ENCODE assay signal across 25 cellular contexts in genomic region chr7:115838829-115839228, GRCh38.
DNase-seq lines count a peak whose midpoint lies in the region; ATAC-seq, FAIRE-seq and TF ChIP-seq lines count a peak whose summit lies in the region.
"Had no signal": no experiment of that assay in that cellular context is flagged by ENCODE, and none has a peak within 500 bp of the region (broad histone marks: within the 10 kb centered on the region; RNA-seq: fewer than 3 reads in every experiment).

No MANE protein-coding gene starts in this region.

- FAIRE-seq in H1 (lab: Jason Lieb, UNC), result no peak

- in situ Hi-C loops in IMR-90 (cut with MboI; ENCODE audit: low sequenced_read_pairs), result no loop called here

- no peak overlapping the region for H3K27ac Mint-ChIP-seq in CD4-positive, alpha-beta memory T cell
- H3K27ac Mint-ChIP-seq: activated T-cell treated with anti-CD3 and anti-CD28 coated beads, Interleukin-2, amount 50 U/mL, for 24 hours; effector memory CD8-positive, alpha-beta T cell; stimulated activated memory B cell treated with anti-CD40 and anti-IgM and Interleukin-4, amounts not matched to agents 10 μg/mL and 1 μg/mL and 100 μg/mL, for 72 hours; T-helper 1 cell treated with Interleukin-12 subunit alpha and Interleukin-12 subunit beta and Interleukin-4 antibody, amounts not matched to agents 30 μg/mL and 1 μg/mL, for 36 hours had no signal

- POLR2A ChIA-PET in IMR-90 (lab: Charles Lee; ENCODE audit: unreplicated experiment), result no interaction called here
- POLR2A ChIA-PET in H1 (lab: Charles Lee; ENCODE audit: partially characterized antibody), result no interaction called here
- POLR2A ChIA-PET in CD4-positive, alpha-beta memory T cell (lab: Charles Lee; ENCODE audit: partially characterized antibody), result no interaction called here

- H3K56ac ChIP-seq in IMR-90 (ENCODE audit: extremely low read depth, insufficient read depth, low read length), result no peak overlapping the region
- no peak overlapping the region for H3K56ac ChIP-seq in H1 (replicated peaks; ENCODE audit: insufficient read length, low read depth, low read length)

- H3K14ac ChIP-seq in IMR-90 (replicated peaks; ENCODE audit: low read depth, low read length) (0 out of 2 replicates have a peak overlapping the region, but pooled peaks have one; percentile 4), H1 (ENCODE audit: insufficient read length) (no peak overlapping the region), mesenchymal stem cell (ENCODE audit: low read length in 2 of 2) (no peak overlapping the region)

- H2BK12ac ChIP-seq in H1 (ENCODE audit: low read depth, low read length), result no peak overlapping the region
- no peak overlapping the region for H2BK12ac ChIP-seq in mesenchymal stem cell (ENCODE audit: low read length in 2 of 2)

- H3K27me3 ChIP-seq in IMR-90 (ENCODE audit: control insufficient read depth, insufficient read depth, low read length) (no peaks in the 10 kb centered on the region), H1 (replicated peaks in 1 of 4; ENCODE audit: control insufficient read depth in 3 of 4, extremely low read depth in 1 of 4, insufficient read depth in 3 of 4, low read length in 3 of 4) (no peaks in the 10 kb centered on the region), mesenchymal stem cell (ENCODE audit: control insufficient read depth in 1 of 2, insufficient read depth in 1 of 2, low read length in 2 of 2) (no peaks in the 10 kb centered on the region), spleen (replicated peaks in 1 of 7) (peaks cover 0 to 2% (median 0%) of the 10 kb centered on the region in 7 donors)
- H3K27me3 ChIP-seq in CD4-positive, alpha-beta memory T cell (ENCODE audit: insufficient read depth, low read length), result no peaks in the 10 kb centered on the region
- H3K27me3 ChIP-seq: colonic mucosa, esophagus muscularis mucosa, heart left ventricle, Peyer's patch, suprapubic skin had no signal

- H3K79me1 ChIP-seq in IMR-90 (ENCODE audit: low read depth in 1 of 2, low read length in 2 of 2) (no peaks in the 10 kb centered on the region), H1 (ENCODE audit: low read depth, low read length) (no peaks in the 10 kb centered on the region), mesenchymal stem cell (replicated peaks; ENCODE audit: low read length, poor library complexity, severe bottlenecking) (no peaks in the 10 kb centered on the region)

- H3K23me2 ChIP-seq in H1 (ENCODE audit: low read depth, low read length), result no peaks in the 10 kb centered on the region

- H2BK120ac ChIP-seq in IMR-90 (ENCODE audit: low read depth, low read length) (no peak overlapping the region), H1 (replicated peaks; ENCODE audit: low read depth, low read length) (no peak overlapping the region), mesenchymal stem cell (ENCODE audit: low read depth, low read length) (no peak overlapping the region)

- H4K91ac ChIP-seq in IMR-90 (ENCODE audit: insufficient read depth, low read depth, low read length), result peak overlapping the region; percentile 6; the same call in 1 of the 2 replicates
- H4K91ac ChIP-seq in H1 (replicated peaks; ENCODE audit: insufficient read length, low read length), result no peak overlapping the region
- no peak overlapping the region for H4K91ac ChIP-seq in mesenchymal stem cell (ENCODE audit: low read length)

- ATAC-seq in IMR-90 (ENCODE audit: low read depth), result no peak
- no peak for ATAC-seq in activated T-cell treated with anti-CD3 and anti-CD28 coated beads, Interleukin-2, amount 50 U/mL, for 4 hours
- ATAC-seq: effector memory CD8-positive, alpha-beta T cell; heart left ventricle; left colon; stimulated activated memory B cell treated with anti-CD40 and anti-IgM and Interleukin-4, amounts not matched to agents 10 μg/mL and 1 μg/mL and 100 μg/mL, for 72 hours had no signal

- H3K18ac ChIP-seq in IMR-90 (ENCODE audit: low read depth, low read length) (no peak overlapping the region), H1 (ENCODE audit: extremely low read depth, low read length) (no peak overlapping the region), mesenchymal stem cell (ENCODE audit: low read depth in 1 of 2, low read length in 2 of 2) (no peak overlapping the region)

- no peak overlapping the region for H2BK5ac ChIP-seq in IMR-90 (ENCODE audit: low read depth, low read length, poor library complexity, severe bottlenecking)
- no peak overlapping the region for H2BK5ac ChIP-seq in H1 (ENCODE audit: low read depth, low read length)
- H2BK5ac ChIP-seq in mesenchymal stem cell (ENCODE audit: low read depth, low read length, poor library complexity, severe bottlenecking), result no peak overlapping the region

- H2AFZ ChIP-seq in IMR-90 (replicated peaks; ENCODE audit: low read length, poor library complexity) (no peak overlapping the region), H1 (ENCODE audit: low read length) (peak overlapping the region; percentile 40; the same call in 1 of the 2 replicates), mesenchymal stem cell (ENCODE audit: low read depth, low read length) (no peak overlapping the region)

- no peak overlapping the region for H2AK9ac ChIP-seq in IMR-90 (replicated peaks; ENCODE audit: low read depth, low read length, poor library complexity)

- dilution Hi-C loops in IMR-90 (cut with HindIII; ENCODE audit: low sequenced_read_pairs, unreplicated experiment), result no loop called here

- CTCF ChIA-PET in IMR-90 (lab: Yijun Ruan, JAX) (interaction anchor here (0.5 kb wide), 1 partner anchor 647 kb away, joined by 7 read pairs; no protein-coding TSS in a partner anchor), H1 (lab: Charles Lee; ENCODE audit: partially characterized antibody) (no interaction called here)
- CTCF ChIA-PET in CD4-positive, alpha-beta memory T cell (lab: Charles Lee; ENCODE audit: partially characterized antibody), result no interaction called here

- no peaks in the 10 kb centered on the region for H3K79me2 ChIP-seq in H1 (ENCODE audit: control insufficient read depth in 1 of 2, insufficient read depth in 2 of 2, low read length in 2 of 2)

- H3K4me3 ChIP-seq in IMR-90 (ENCODE audit: insufficient read depth, low read depth, low read length) (no peak overlapping the region), H1 (ENCODE audit: extremely low read depth in 1 of 4, insufficient read depth in 2 of 4, low read depth in 3 of 4, low read length in 4 of 4) (no peak overlapping the region), mesenchymal stem cell (ENCODE audit: insufficient read depth in 1 of 2, low read depth in 1 of 2, low read length in 2 of 2) (no peak overlapping the region), spleen (no peak overlapping the region)
- H3K4me3 ChIP-seq in CD4-positive, alpha-beta memory T cell (ENCODE audit: low read length in 2 of 2), result no peak overlapping the region
- H3K4me3 ChIP-seq: colonic mucosa, esophagus muscularis mucosa, heart left ventricle, Peyer's patch, suprapubic skin had no signal

- TF ChIP-seq RAD21 in IMR-90 (IDR thresholded peaks at IDR 0.05; ENCODE audit: low read length), result no peak
- TF ChIP-seq RAD21 in H1 (IDR thresholded peaks at IDR 0.05 in 1 of 2, conservative IDR thresholded peaks at IDR 0.05 in 1 of 2; ENCODE audit: low read depth in 2 of 2, low read length in 2 of 2), result no peak

- H3K27ac ChIP-seq in IMR-90 (ENCODE audit: insufficient read depth, low read length) (no peak overlapping the region), H1 (ENCODE audit: low read depth, low read length) (no peak overlapping the region), mesenchymal stem cell (ENCODE audit: low read length, poor library complexity, severe bottlenecking) (no peak overlapping the region), spleen (no peak overlapping the region)
- no peak overlapping the region for H3K27ac ChIP-seq in CD4-positive, alpha-beta memory T cell (ENCODE audit: low read depth, low read length)
- H3K27ac ChIP-seq: C4-2B, colonic mucosa, esophagus muscularis mucosa, heart left ventricle, Peyer's patch, suprapubic skin had no signal

- H3K4ac ChIP-seq in IMR-90 (ENCODE audit: low read depth, low read length), result no peak overlapping the region
- no peak overlapping the region for H3K4ac ChIP-seq in H1 (replicated peaks; ENCODE audit: insufficient read length, low read depth, low read length)
- H3K4ac ChIP-seq in mesenchymal stem cell (ENCODE audit: low read depth in 1 of 2, low read length in 2 of 2), result no peak overlapping the region

- H2BK15ac ChIP-seq in IMR-90 (ENCODE audit: low read depth, low read length) (no peak overlapping the region), H1 (ENCODE audit: low read length) (no peak overlapping the region), mesenchymal stem cell (ENCODE audit: low read depth, poor library complexity, severe bottlenecking) (no peak overlapping the region)

- TF ChIP-seq POLR2A in IMR-90 (IDR thresholded peaks at IDR 0.05; ENCODE audit: low read depth, low read length), result no peak
- TF ChIP-seq POLR2A in H1 (IDR thresholded peaks at IDR 0.05; ENCODE audit: control extremely low read depth in 1 of 2, low read depth in 2 of 2, low read length in 2 of 2), result no peak
- TF ChIP-seq POLR2A in spleen (IDR thresholded peaks at IDR 0.05), result no peak

- H3K23ac ChIP-seq in IMR-90 (ENCODE audit: low read depth, low read length) (no peak overlapping the region), H1 (ENCODE audit: insufficient read length) (no peak overlapping the region), mesenchymal stem cell (ENCODE audit: low read length in 2 of 2) (no peak overlapping the region)

- H3K36me3 Mint-ChIP-seq in CD4-positive, alpha-beta memory T cell, result no peaks in the 10 kb centered on the region
- H3K36me3 Mint-ChIP-seq in activated T-cell treated with anti-CD3 and anti-CD28 coated beads, Interleukin-2, amount 50 U/mL, for 4 hours (ENCODE audit: insufficient read depth), result no peaks in the 10 kb centered on the region
- H3K36me3 Mint-ChIP-seq: stimulated activated memory B cell treated with anti-CD40 and anti-IgM and Interleukin-4, amounts not matched to agents 10 μg/mL and 1 μg/mL and 100 μg/mL, for 72 hours had no signal

- H3K9ac ChIP-seq in IMR-90 (ENCODE audit: low read depth, low read length) (no peak overlapping the region), H1 (replicated peaks in 1 of 4; ENCODE audit: extremely low read depth in 1 of 4, low read depth in 3 of 4, low read length in 3 of 4) (no peak overlapping the region), mesenchymal stem cell (ENCODE audit: low read length) (no peak overlapping the region)

- H3K4me3 Mint-ChIP-seq in CD4-positive, alpha-beta memory T cell, result no peak overlapping the region
- no peak overlapping the region for H3K4me3 Mint-ChIP-seq in activated T-cell treated with anti-CD3 and anti-CD28 coated beads, Interleukin-2, amount 50 U/mL, for 4 hours
- H3K4me3 Mint-ChIP-seq: activated T-cell treated with anti-CD3 and anti-CD28 coated beads, Interleukin-2, amount 50 U/mL, for 24 hours; effector memory CD8-positive, alpha-beta T cell; stimulated activated memory B cell treated with anti-CD40 and anti-IgM and Interleukin-4, amounts not matched to agents 10 μg/mL and 1 μg/mL and 100 μg/mL, for 72 hours; T-helper 1 cell treated with Interleukin-12 subunit alpha and Interleukin-12 subunit beta and Interleukin-4 antibody, amounts not matched to agents 30 μg/mL and 1 μg/mL, for 36 hours had no signal

- H4K20me1 ChIP-seq in IMR-90 (ENCODE audit: insufficient read depth, low read length) (no peaks in the 10 kb centered on the region), H1 (replicated peaks in 1 of 2; ENCODE audit: control insufficient read depth in 1 of 2, insufficient read depth in 2 of 2, low read length in 2 of 2) (no peaks in the 10 kb centered on the region)

- no peak for TF ChIP-seq EP300 in H1 (IDR thresholded peaks at IDR 0.05; ENCODE audit: borderline replicate concordance in 1 of 2, low read depth in 2 of 2, low read length in 2 of 2)

- no TSS peak for BruUV-seq in IMR-90 (replicated peaks; lab: Mats Ljungman, UMichigan)

- no peak overlapping the region for H3K4me2 ChIP-seq in IMR-90 (ENCODE audit: low read depth, low read length)
- no peak overlapping the region for H3K4me2 ChIP-seq in H1 (ENCODE audit: insufficient read depth in 1 of 2, low read depth in 2 of 2, low read length in 2 of 2)
- H3K4me2 ChIP-seq in mesenchymal stem cell (ENCODE audit: low read length, poor library complexity, severe bottlenecking), result no peak overlapping the region

- H3K9me1 ChIP-seq in IMR-90 (ENCODE audit: insufficient read depth, low read length), result no peaks in the 10 kb centered on the region

- H3K9me3 ChIP-seq in IMR-90 (ENCODE audit: control insufficient read depth, insufficient read depth, low read length), result no peaks in the 10 kb centered on the region
- H3K9me3 ChIP-seq in H1 (ENCODE audit: insufficient read depth in 2 of 2, low read depth in 1 of 2, low read length in 1 of 2), result no peaks in the 10 kb centered on the region; a peak in 1 of 4 replicates
- no peaks in the 10 kb centered on the region for H3K9me3 ChIP-seq in mesenchymal stem cell (ENCODE audit: control insufficient read depth, low read length)
- no peaks in the 10 kb centered on the region for H3K9me3 ChIP-seq in CD4-positive, alpha-beta memory T cell (ENCODE audit: control insufficient read depth in 1 of 2, low read length in 2 of 2)
- no peaks in the 10 kb centered on the region for H3K9me3 ChIP-seq in spleen
- H3K9me3 ChIP-seq: colonic mucosa, esophagus muscularis mucosa, heart left ventricle, Peyer's patch, suprapubic skin had no signal

- no peaks in the 10 kb centered on the region for H3K4me1 Mint-ChIP-seq in CD4-positive, alpha-beta memory T cell
- H3K4me1 Mint-ChIP-seq in activated T-cell treated with anti-CD3 and anti-CD28 coated beads, Interleukin-2, amount 50 U/mL, for 4 hours (ENCODE audit: low read depth), result no peaks in the 10 kb centered on the region
- H3K4me1 Mint-ChIP-seq: stimulated activated memory B cell treated with anti-CD40 and anti-IgM and Interleukin-4, amounts not matched to agents 10 μg/mL and 1 μg/mL and 100 μg/mL, for 72 hours had no signal

- H3K4me1 ChIP-seq in IMR-90 (ENCODE audit: control insufficient read depth, insufficient read depth, low read length), result no peaks in the 10 kb centered on the region
- no peaks in the 10 kb centered on the region for H3K4me1 ChIP-seq in H1 (replicated peaks in 1 of 4; ENCODE audit: control insufficient read depth in 3 of 4, insufficient read depth in 4 of 4, low read length in 3 of 4)
- H3K4me1 ChIP-seq in mesenchymal stem cell (ENCODE audit: control insufficient read depth, insufficient read depth, low read depth, low read length), result no peaks in the 10 kb centered on the region
- no peaks in the 10 kb centered on the region for H3K4me1 ChIP-seq in CD4-positive, alpha-beta memory T cell (ENCODE audit: insufficient read depth, low read length)
- no peaks in the 10 kb centered on the region for H3K4me1 ChIP-seq in spleen
- H3K4me1 ChIP-seq: colonic mucosa, esophagus muscularis mucosa, heart left ventricle, Peyer's patch, suprapubic skin had no signal

- DNase-seq in AG09319 (ENCODE audit: extremely low read depth, low read depth), result peak; percentile 23
- DNase-seq in IMR-90, result peak; percentile 50
- DNase-seq in H1 (ENCODE audit: low read depth in 1 of 2, low spot score in 2 of 2), result no peak
- DNase-seq in mesenchymal stem cell, result peak; percentile 22
- no peak for DNase-seq in CD4-positive, alpha-beta memory T cell
- no peak for DNase-seq in spleen
- no peak for DNase-seq in T-helper 1 cell
- no peak for DNase-seq in activated T-cell treated with anti-CD3 and anti-CD28 coated beads, Interleukin-2, amount 50 U/mL, for 4 hours
- DNase-seq: activated CD4-positive, alpha-beta T cell treated with anti-CD3 and anti-CD28 coated beads for 4 hours; activated T-cell treated with anti-CD3 and anti-CD28 coated beads, Interleukin-2, amount 50 U/mL, for 24 hours; colonic mucosa; effector memory CD8-positive, alpha-beta T cell; heart left ventricle; KG1; left colon; NCI-H1417 treated with DMSO at 0.1 percent for 48 hours; NCI-H524 treated with DMSO at 0.1 percent for 48 hours; occipital lobe; Peyer's patch; stimulated activated CD4-positive, alpha-beta T cell treated with anti-CD3 and anti-CD28 coated beads, Interleukin-4, amount 100 ng/mL, for 1 hour had no signal

- intact Hi-C loops in IMR-90 (cut with micrococcal nuclease), result no loop called here
- intact Hi-C loops in CD4-positive, alpha-beta memory T cell (cut with micrococcal nuclease), result no loop called here
- intact Hi-C loops in spleen (cut with DNase I; ENCODE audit: low total_unique reads), result no loop called here

- H4K8ac ChIP-seq in IMR-90 (ENCODE audit: low read depth in 2 of 2, low read length in 2 of 2), result peak overlapping the region in 1 of 2 experiments; percentile 19; a peak in 1 of 4 replicates
- no peak overlapping the region for H4K8ac ChIP-seq in H1 (ENCODE audit: extremely low read depth, insufficient read depth, low read length)
- H4K8ac ChIP-seq in mesenchymal stem cell (ENCODE audit: low read length), result no peak overlapping the region

- H4K5ac ChIP-seq in IMR-90 (ENCODE audit: low read depth, low read length) (no peak overlapping the region; the same call in 1 of the 2 replicates), H1 (ENCODE audit: insufficient read length, low read depth, low read length) (no peak overlapping the region)

- H3K27me3 Mint-ChIP-seq in CD4-positive, alpha-beta memory T cell, result peaks cover 0 to 6% of the 10 kb centered on the region in 2 donors
- no peaks in the 10 kb centered on the region for H3K27me3 Mint-ChIP-seq in activated T-cell treated with anti-CD3 and anti-CD28 coated beads, Interleukin-2, amount 50 U/mL, for 4 hours (ENCODE audit: low read depth)
- H3K27me3 Mint-ChIP-seq: activated T-cell treated with anti-CD3 and anti-CD28 coated beads, Interleukin-2, amount 50 U/mL, for 24 hours had no signal

- H2BK20ac ChIP-seq in IMR-90 (ENCODE audit: low read depth, low read length), result peak overlapping the region; percentile 38; the same call in 1 of the 2 replicates
- H2BK20ac ChIP-seq in H1 (ENCODE audit: low read length), result no peak overlapping the region

- no peaks in the 10 kb centered on the region for H3K36me3 ChIP-seq in IMR-90 (ENCODE audit: control insufficient read depth, insufficient read depth, low read length)
- H3K36me3 ChIP-seq in H1 (ENCODE audit: control insufficient read depth in 2 of 4, insufficient read depth in 4 of 4, low read length in 3 of 4), result no peaks in the 10 kb centered on the region
- H3K36me3 ChIP-seq in mesenchymal stem cell (ENCODE audit: control insufficient read depth in 1 of 2, insufficient read depth in 2 of 2, low read depth in 1 of 2, low read length in 2 of 2), result no peaks in the 10 kb centered on the region
- H3K36me3 ChIP-seq in CD4-positive, alpha-beta memory T cell (ENCODE audit: insufficient read depth, low read length), result no peaks in the 10 kb centered on the region
- no peaks in the 10 kb centered on the region for H3K36me3 ChIP-seq in spleen
- H3K36me3 ChIP-seq: colonic mucosa, esophagus muscularis mucosa, heart left ventricle, Peyer's patch, suprapubic skin had no signal

- TF ChIP-seq CTCF in AG09319 (IDR thresholded peaks at IDR 0.05; ENCODE audit: low read depth, low read length), result no peak
- TF ChIP-seq CTCF in IMR-90 (conservative IDR thresholded peaks at IDR 0.05; ENCODE audit: low read depth, low read length), result no peak
- no peak for TF ChIP-seq CTCF in H1 (IDR thresholded peaks at IDR 0.05; ENCODE audit: control extremely low read depth in 1 of 3, insufficient read depth in 1 of 3, low read depth in 1 of 3, low read length in 3 of 3)
- TF ChIP-seq CTCF in spleen (IDR thresholded peaks at IDR 0.05 in 8 of 11, conservative IDR thresholded peaks at IDR 0.05 in 3 of 11), result no peak

- peaks cover 0 to 6% (median 0%) of the 10 kb centered on the region in 8 donors for H3K9me3 Mint-ChIP-seq in CD4-positive, alpha-beta memory T cell
- H3K9me3 Mint-ChIP-seq in activated T-cell treated with anti-CD3 and anti-CD28 coated beads, Interleukin-2, amount 50 U/mL, for 4 hours, result no peaks in the 10 kb centered on the region
- H3K9me3 Mint-ChIP-seq: activated T-cell treated with anti-CD3 and anti-CD28 coated beads, Interleukin-2, amount 50 U/mL, for 24 hours; effector memory CD8-positive, alpha-beta T cell; stimulated activated memory B cell treated with anti-CD40 and anti-IgM and Interleukin-4, amounts not matched to agents 10 μg/mL and 1 μg/mL and 100 μg/mL, for 72 hours; T-helper 1 cell treated with Interleukin-12 subunit alpha and Interleukin-12 subunit beta and Interleukin-4 antibody, amounts not matched to agents 30 μg/mL and 1 μg/mL, for 36 hours had no signal

- peak overlapping the region; percentile 51; the same call in 1 of the 2 replicates for H2AK5ac ChIP-seq in IMR-90 (ENCODE audit: low read depth, low read length)
- H2AK5ac ChIP-seq in H1 (ENCODE audit: low read depth, low read length), result no peak overlapping the region
- H2AK5ac ChIP-seq in mesenchymal stem cell (ENCODE audit: low read length, severe bottlenecking), result no peak overlapping the region

Comparison
In these comparisons a context has a peak if more than half of its experiments do, and no peak if none do; other contexts are left out.
1. DNase-seq: peak in AG09319 (single experiment), IMR-90 (single experiment) and mesenchymal stem cell (single experiment); none in H1 (0 of 2), CD4-positive, alpha-beta memory T cell (0 of 5), spleen (single experiment), T-helper 1 cell (0 of 5) and activated T-cell treated with anti-CD3 and anti-CD28 coated beads, Interleukin-2, amount 50 U/mL, for 4 hours (single experiment).